ENCODE assay signal across 15 cellular contexts in the genomic region with DNA sequence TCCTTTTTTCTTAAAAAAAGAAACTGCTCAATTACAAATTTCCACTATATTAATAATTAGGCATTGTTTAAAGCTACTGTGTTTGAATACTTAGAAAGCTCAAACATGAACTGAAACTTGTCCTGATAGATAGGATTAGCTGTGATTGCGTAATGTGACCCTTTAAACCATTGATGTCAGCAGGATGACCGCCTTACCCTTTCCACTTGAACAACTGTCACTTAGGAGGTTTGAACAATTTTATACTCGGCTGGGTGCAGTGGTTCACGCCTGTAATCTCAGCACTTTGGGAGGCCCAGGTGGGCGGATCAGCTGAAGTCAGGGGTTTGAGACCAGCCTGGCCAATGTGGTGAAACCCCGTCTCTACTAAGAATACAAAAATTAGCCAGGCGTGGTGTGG. TPM values are rescaled to one million over a fixed set of nuclear protein-coding genes. Genes with fewer than 3 reads are reported as not detected.
A peak's percentile ranks its signal among the peaks of the same experiment; 100 is the strongest.
DNase-seq lines count a peak whose midpoint lies in the region; ATAC-seq and TF ChIP-seq lines count a peak whose summit lies in the region.
"Had no signal": no experiment of that assay in that cellular context is flagged by ENCODE, and none has a peak within 500 bp of the region (broad histone marks: within the 10 kb centered on the region; RNA-seq: fewer than 3 reads in every experiment).

No MANE protein-coding gene starts in this region.

- intact Hi-C loops in activated naive CD4-positive, alpha-beta T cell treated with anti-CD3 and anti-CD28 coated beads for 36 hours (cut with micrococcal nuclease), result loop anchor here (5.0 kb wide), 2 partner anchors 148 to 358 kb away; no protein-coding TSS in a partner anchor

- H3K27ac Mint-ChIP-seq in IgD-negative memory B cell, result peak overlapping the region; percentile 3 to 97 (median 71)
- no peak overlapping the region for H3K27ac Mint-ChIP-seq in activated naive CD4-positive, alpha-beta T cell treated with anti-CD3 and anti-CD28 coated beads for 36 hours
- H3K27ac Mint-ChIP-seq: activated naive CD4-positive, alpha-beta T cell treated with anti-CD3 and anti-CD28 coated beads, Interleukin-2, amount 50 U/mL, for 24 hours; nephron progenitor cell had no signal

- H3K4me3 ChIP-seq in GM12865 (ENCODE audit: low read depth, low read length), result no peak overlapping the region
- H3K4me3 ChIP-seq in osteoblast (ENCODE audit: insufficient read depth, low read length), result no peak overlapping the region

- peaks cover 4% of the 10 kb centered on the region for H3K27me3 Mint-ChIP-seq in IgD-negative memory B cell
- H3K27me3 Mint-ChIP-seq in activated naive CD4-positive, alpha-beta T cell treated with anti-CD3 and anti-CD28 coated beads for 36 hours (ENCODE audit: low read depth), result peaks cover 2% of the 10 kb centered on the region
- H3K27me3 Mint-ChIP-seq: central memory CD8-positive, alpha-beta T cell had no signal

- CTCF ChIA-PET in activated naive CD4-positive, alpha-beta T cell treated with anti-CD3 and anti-CD28 coated beads for 36 hours (lab: Charles Lee), result interaction anchor here (0.6 kb wide), 1 partner anchor 24 kb away, joined by 3 read pairs; no protein-coding TSS in a partner anchor

- no peak for TF ChIP-seq CTCF in GM12865 (IDR thresholded peaks at IDR 0.05; ENCODE audit: insufficient read depth, low read depth, low read length, missing control alignments)
- TF ChIP-seq CTCF in osteoblast (IDR thresholded peaks at IDR 0.05; ENCODE audit: extremely low read depth, low read depth, low read length), result no peak

- no peak for ATAC-seq in GM21381 (IDR thresholded peaks at IDR 0.05; ENCODE audit: unreplicated experiment)

- H3K27me3 ChIP-seq in osteoblast (ENCODE audit: insufficient read depth, low read length), result no peaks in the 10 kb centered on the region

- no peak overlapping the region for H3K27ac ChIP-seq in osteoblast (ENCODE audit: low read depth, low read length)
- H3K27ac ChIP-seq: C4-2B had no signal

- peaks cover 27 to 32% (median 29%) of the 10 kb centered on the region in 3 donors for H3K4me1 Mint-ChIP-seq in IgD-negative memory B cell
- peaks cover 33% of the 10 kb centered on the region for H3K4me1 Mint-ChIP-seq in activated naive CD4-positive, alpha-beta T cell treated with anti-CD3 and anti-CD28 coated beads for 36 hours (ENCODE audit: low read depth)

- no peaks in the 10 kb centered on the region for H3K9me3 ChIP-seq in osteoblast (ENCODE audit: low read depth, low read length)

- peaks cover 5% of the 10 kb centered on the region for H3K36me3 Mint-ChIP-seq in IgD-negative memory B cell
- H3K36me3 Mint-ChIP-seq in activated naive CD4-positive, alpha-beta T cell treated with anti-CD3 and anti-CD28 coated beads for 36 hours (ENCODE audit: low read depth), result peaks cover 6% of the 10 kb centered on the region

- peaks cover 2% of the 10 kb centered on the region for H3K36me3 ChIP-seq in osteoblast (ENCODE audit: insufficient read depth, low read length)

- H3K4me3 Mint-ChIP-seq in IgD-negative memory B cell, result peak overlapping the region in 1 of 4 donors; percentile 7
- no peak overlapping the region for H3K4me3 Mint-ChIP-seq in activated naive CD4-positive, alpha-beta T cell treated with anti-CD3 and anti-CD28 coated beads for 36 hours
- H3K4me3 Mint-ChIP-seq: central memory CD8-positive, alpha-beta T cell had no signal

- H3K9me3 Mint-ChIP-seq in IgD-negative memory B cell, result peaks cover 0 to 4% (median 0%) of the 10 kb centered on the region in 3 donors
- H3K9me3 Mint-ChIP-seq in activated naive CD4-positive, alpha-beta T cell treated with anti-CD3 and anti-CD28 coated beads for 36 hours, result no peaks in the 10 kb centered on the region
- H3K9me3 Mint-ChIP-seq: activated naive CD4-positive, alpha-beta T cell treated with anti-CD3 and anti-CD28 coated beads, Interleukin-2, amount 50 U/mL, for 24 hours had no signal

- no peak overlapping the region for H2AFZ ChIP-seq in osteoblast (ENCODE audit: low read length)

- DNase-seq in GM12865 (ENCODE audit: low read depth) (peak; percentile 53), amniotic epithelial cell (ENCODE audit: low read depth) (peak; percentile 19), osteoblast (ENCODE audit: insufficient read length, low spot score, missing footprints) (peak; percentile 14), NCI-H2196 (lab: John Stamatoyannopoulos, UW; ENCODE audit: unreplicated experiment) (no peak), DMS114 treated with DMSO at 0.1 percent for 48 hours (lab: John Stamatoyannopoulos, UW; ENCODE audit: unreplicated experiment) (no peak)
- DNase-seq in activated naive CD4-positive, alpha-beta T cell treated with anti-CD3 and anti-CD28 coated beads for 36 hours, result no peak
- DNase-seq: head of caudate nucleus, NCI-H1694 treated with DMSO at 0.1 percent for 48 hours, NCI-H82, nephron progenitor cell had no signal

- H3K4me2 ChIP-seq in osteoblast (ENCODE audit: insufficient read depth, low read length), result no peak overlapping the region

- peaks cover 40% of the 10 kb centered on the region for H4K20me1 ChIP-seq in osteoblast (ENCODE audit: insufficient read depth, low read length)

- H3K79me2 ChIP-seq in osteoblast (ENCODE audit: insufficient read depth, low read length), result peaks cover 82% of the 10 kb centered on the region

- peaks cover 17% of the 10 kb centered on the region for H3K4me1 ChIP-seq in osteoblast (ENCODE audit: insufficient read depth, low read length)

RNA-seq across cellular contexts. Expression of a gene that starts 2.9 kb away (rescaled TPM):
- polyA plus RNA-seq in IgD-negative memory B cell, result 21.7 TPM
- 211 and 216 TPM in 2 replicates for total RNA-seq in osteoblast
- 10 to 100 TPM; 33.5 to 33.7 TPM for total RNA-seq in activated naive CD4-positive, alpha-beta T cell treated with anti-CD3 and anti-CD28 coated beads for 36 hours

Comparison
In these comparisons a context has a peak if more than half of its experiments do, and no peak if none do; other contexts are left out.
1. DNase-seq: peak in GM12865 (single experiment), amniotic epithelial cell (single experiment) and osteoblast (single experiment); none in NCI-H2196 (single experiment), activated naive CD4-positive, alpha-beta T cell treated with anti-CD3 and anti-CD28 coated beads for 36 hours (single experiment) and DMS114 treated with DMSO at 0.1 percent for 48 hours (single experiment).